In genomic region chr22:46309526-46310085, GRCh38 we compare ENCODE assay signal across 30 cellular contexts. TPM values are rescaled to one million over a fixed set of nuclear protein-coding genes. Genes with fewer than 3 reads are reported as not detected.
"Had no signal": no experiment of that assay in that cellular context is flagged by ENCODE, and none has a peak within 500 bp of the region (broad histone marks: within the 10 kb centered on the region; RNA-seq: fewer than 3 reads in every experiment).

No MANE protein-coding gene starts in this region.

- H3K36me3 Mint-ChIP-seq: naive thymus-derived CD8-positive, alpha-beta T cell; stimulated activated memory B cell treated with anti-CD40 and anti-IgM and Interleukin-4, amounts not matched to agents 10 μg/mL and 1 μg/mL and 100 μg/mL, for 72 hours had no signal

- H3K9me3 Mint-ChIP-seq: activated B cell treated with CpG ODN at 0.5 μM for 24 hours; brain; central memory CD8-positive, alpha-beta T cell; naive thymus-derived CD8-positive, alpha-beta T cell; neural progenitor cell; stimulated activated memory B cell treated with anti-CD40 and anti-IgM and Interleukin-4, amounts not matched to agents 10 μg/mL and 1 μg/mL and 100 μg/mL, for 72 hours; T-helper 1 cell treated with Interleukin-12 subunit alpha and Interleukin-12 subunit beta and Interleukin-4 antibody, amounts not matched to agents 30 μg/mL and 1 μg/mL, for 36 hours had no signal

- H3K36me3 ChIP-seq: esophagus squamous epithelium, gastrocnemius medialis, neural progenitor cell, suprapubic skin, transverse colon, vagina had no signal

- H3K27me3 ChIP-seq: dorsolateral prefrontal cortex, esophagus squamous epithelium, gastrocnemius medialis, neural progenitor cell, stomach, suprapubic skin, transverse colon, vagina had no signal

- H3K27ac Mint-ChIP-seq: activated B cell treated with CpG ODN at 0.5 μM for 24 hours; activated CD4-positive, alpha-beta T cell treated with anti-CD3 and anti-CD28 coated beads for 36 hours; brain; naive thymus-derived CD8-positive, alpha-beta T cell; neural progenitor cell; progenitor cell of endocrine pancreas; stimulated activated memory B cell treated with anti-CD40 and anti-IgM and Interleukin-4, amounts not matched to agents 10 μg/mL and 1 μg/mL and 100 μg/mL, for 72 hours; T-helper 1 cell treated with Interleukin-12 subunit alpha and Interleukin-12 subunit beta and Interleukin-4 antibody, amounts not matched to agents 30 μg/mL and 1 μg/mL, for 36 hours had no signal

- H3K4me1 ChIP-seq: neural progenitor cell, suprapubic skin, transverse colon, vagina had no signal

- H3K27me3 Mint-ChIP-seq: activated B cell treated with CpG ODN at 0.5 μM for 24 hours; activated CD4-positive, alpha-beta T cell treated with anti-CD3 and anti-CD28 coated beads for 36 hours; brain; central memory CD8-positive, alpha-beta T cell; naive thymus-derived CD8-positive, alpha-beta T cell; progenitor cell of endocrine pancreas; stimulated activated memory B cell treated with anti-CD40 and anti-IgM and Interleukin-4, amounts not matched to agents 10 μg/mL and 1 μg/mL and 100 μg/mL, for 72 hours had no signal

- DNase-seq: activated B cell treated with CpG ODN at 0.5 μM for 24 hours; activated CD4-positive, alpha-beta T cell treated with anti-CD3 and anti-CD28 coated beads for 36 hours; activated CD4-positive, alpha-beta T cell treated with anti-CD3 and anti-CD28 coated beads, Interleukin-2, amount 50 U/mL, for 48 hours; activated effector memory CD4-positive, alpha-beta T cell treated with Interleukin-2 at 50 U/mL for 16 hours; activated naive CD4-positive, alpha-beta T cell treated with anti-CD3 and anti-CD28 coated beads, Interleukin-2, amount 50 U/mL, for 16 hours; activated T-cell treated with anti-CD3 and anti-CD28 coated beads, Interleukin-2, amount 50 U/mL, for 48 hours; dorsolateral prefrontal cortex; esophagus squamous epithelium; gastrocnemius medialis; left colon; retina; stimulated activated CD4-positive, alpha-beta T cell treated with anti-CD3 and anti-CD28 coated beads, Interleukin-2, amount 100 ng/mL, for 24 hours; stomach; T1000; transverse colon had no signal

- FAIRE-seq: colon, islet of Langerhans had no signal

- ATAC-seq: activated CD4-positive, alpha-beta T cell treated with anti-CD3 and anti-CD28 coated beads for 36 hours; gastrocnemius medialis; left colon; naive thymus-derived CD8-positive, alpha-beta T cell; stimulated activated memory B cell treated with anti-CD40 and anti-IgM and Interleukin-4, amounts not matched to agents 10 μg/mL and 1 μg/mL and 100 μg/mL, for 72 hours had no signal

- H3K27ac ChIP-seq: dorsolateral prefrontal cortex, esophagus squamous epithelium, gastrocnemius medialis, neural progenitor cell, skin epidermis, stomach, suprapubic skin, transverse colon, vagina had no signal

- H3K4me3 Mint-ChIP-seq: activated B cell treated with CpG ODN at 0.5 μM for 24 hours; activated CD4-positive, alpha-beta T cell treated with anti-CD3 and anti-CD28 coated beads for 36 hours; brain; central memory CD8-positive, alpha-beta T cell; naive thymus-derived CD8-positive, alpha-beta T cell; neural progenitor cell; stimulated activated memory B cell treated with anti-CD40 and anti-IgM and Interleukin-4, amounts not matched to agents 10 μg/mL and 1 μg/mL and 100 μg/mL, for 72 hours; T-helper 1 cell treated with Interleukin-12 subunit alpha and Interleukin-12 subunit beta and Interleukin-4 antibody, amounts not matched to agents 30 μg/mL and 1 μg/mL, for 36 hours had no signal

- H3K9ac ChIP-seq: neural progenitor cell had no signal

- H3K4me1 Mint-ChIP-seq: activated B cell treated with CpG ODN at 0.5 μM for 24 hours; brain; central memory CD8-positive, alpha-beta T cell; naive thymus-derived CD8-positive, alpha-beta T cell; neural progenitor cell; stimulated activated memory B cell treated with anti-CD40 and anti-IgM and Interleukin-4, amounts not matched to agents 10 μg/mL and 1 μg/mL and 100 μg/mL, for 72 hours had no signal

- H3K4me3 ChIP-seq: dorsolateral prefrontal cortex, esophagus squamous epithelium, gastrocnemius medialis, lung, neural progenitor cell, skin epidermis, stomach, suprapubic skin, transverse colon, vagina had no signal

- H3K9me3 ChIP-seq: esophagus squamous epithelium, gastrocnemius medialis, stomach, suprapubic skin, transverse colon, vagina had no signal

RNA-seq across cellular contexts. Expression of gene GTSE1, which starts 12.9 kb away (rescaled TPM):
- polyA plus RNA-seq: naive thymus-derived CD8-positive, alpha-beta T cell had no signal

RNA-seq across cellular contexts. Expression of gene PKDREJ, which starts 46.5 kb away (rescaled TPM):
- total RNA-seq: activated B cell treated with CpG ODN at 0.5 μM for 24 hours; activated CD4-positive, alpha-beta T cell treated with anti-CD3 and anti-CD28 coated beads for 36 hours; activated CD8-positive, alpha-beta memory T cell treated with anti-CD3 and anti-CD28 coated beads for 36 hours; gastrocnemius medialis; naive thymus-derived CD8-positive, alpha-beta T cell; osteocyte; progenitor cell of endocrine pancreas; vagina had no signal
- polyA plus RNA-seq: naive thymus-derived CD8-positive, alpha-beta T cell had no signal
